ENCODE assay signal across 25 cellular contexts in the genomic region with DNA sequence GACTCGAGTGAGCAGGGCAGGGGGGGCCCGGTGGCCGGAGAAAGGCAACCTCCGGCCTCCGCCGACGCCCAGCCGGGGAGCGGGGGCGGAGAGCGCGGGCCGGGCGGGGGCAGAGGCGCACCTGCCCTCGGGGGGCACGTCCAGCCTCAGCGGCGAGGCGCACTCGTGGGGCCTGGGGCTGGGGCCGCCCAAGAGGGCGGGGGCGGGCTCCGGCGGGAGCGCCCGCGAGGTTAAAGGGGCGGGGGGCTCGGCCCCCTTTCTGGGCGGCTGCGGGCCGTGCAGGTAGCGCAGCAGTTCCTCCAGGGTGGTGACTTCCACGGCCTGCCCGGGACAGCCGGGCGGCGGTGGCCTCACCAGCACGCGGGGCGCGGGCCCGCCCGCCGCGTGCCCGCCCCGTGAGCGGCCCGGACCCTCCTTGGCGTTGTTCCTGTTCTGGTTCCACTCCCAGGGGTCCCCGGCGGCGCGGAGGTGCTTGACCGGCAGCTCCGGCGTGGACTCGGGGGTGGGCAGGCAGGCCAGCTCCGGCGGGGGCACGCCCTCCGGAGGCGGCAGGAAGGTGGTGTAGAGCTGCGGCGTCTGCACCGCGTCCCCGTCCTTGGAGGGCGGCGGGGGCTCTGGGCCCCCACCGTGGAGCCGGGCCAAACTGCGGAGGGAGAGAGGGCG. TPM values are rescaled to one million over a fixed set of nuclear protein-coding genes. Genes with fewer than 3 reads are reported as not detected.
DNase-seq lines count a peak whose midpoint lies in the region; ATAC-seq and TF ChIP-seq lines count a peak whose summit lies in the region.
"Had no signal": no experiment of that assay in that cellular context is flagged by ENCODE, and none has a peak within 500 bp of the region (broad histone marks: within the 10 kb centered on the region; RNA-seq: fewer than 3 reads in every experiment).

No MANE protein-coding gene starts in this region.

- ATAC-seq in right cardiac atrium = peak in 1 of 2 donors; percentile 1
- no peak for ATAC-seq in left cardiac atrium
- peak; percentile 21 for ATAC-seq in omental fat pad (ENCODE audit: low FRiP score)
- no peak for ATAC-seq in GM21526 (IDR thresholded peaks at IDR 0.05; ENCODE audit: low FRiP score, unreplicated experiment)
- ATAC-seq: activated CD8-positive, alpha-beta memory T cell treated with anti-CD3 and anti-CD28 coated beads, Interleukin-2, amount 10 ng/mL, durations not matched to agents 7 days and 5 days had no signal

- H3K4me1 ChIP-seq in right cardiac atrium (ENCODE audit: control insufficient read depth, insufficient read depth, low read length) (no peaks in the 10 kb centered on the region), iPS DF 6.9 (ENCODE audit: control insufficient read depth, insufficient read depth, low read length) (peaks cover 5% of the 10 kb centered on the region)

- no peak for TF ChIP-seq CTCF in omental fat pad (IDR thresholded peaks at IDR 0.05)

- intact Hi-C loops in right cardiac atrium (cut with DNase I) = loop anchor here in 1 of 4 donors (10.0 kb wide), 1 partner anchor 108 kb away; no protein-coding TSS in a partner anchor
- intact Hi-C loops in left cardiac atrium (cut with DNase I) = no loop called here

- H3K36me3 ChIP-seq in iPS DF 6.9 (ENCODE audit: control insufficient read depth, insufficient read depth, low read length) = peaks cover 5% of the 10 kb centered on the region

- H3K27me3 ChIP-seq in right cardiac atrium (ENCODE audit: control insufficient read depth, insufficient read depth) (no peaks in the 10 kb centered on the region), iPS DF 6.9 (ENCODE audit: control insufficient read depth, insufficient read depth, low read length) (no peaks in the 10 kb centered on the region)
- H3K27me3 ChIP-seq: tibial artery had no signal

- no peaks in the 10 kb centered on the region for H3K9me3 ChIP-seq in right cardiac atrium (ENCODE audit: control insufficient read depth, low read length)
- H3K9me3 ChIP-seq in iPS DF 6.9 (ENCODE audit: control insufficient read depth, insufficient read depth, low read length) = no peaks in the 10 kb centered on the region
- H3K9me3 ChIP-seq: mucosa of descending colon, tibial artery had no signal

- H3K4me3 ChIP-seq in right cardiac atrium (ENCODE audit: low read length) (no peak overlapping the region), iPS DF 6.9 (ENCODE audit: low read length) (peak overlapping the region; percentile 51)
- H3K4me3 ChIP-seq: GM23248, mucosa of descending colon had no signal

- WGBS in right cardiac atrium = 75% methylated on average over 77 of the region's 77 CpGs
- WGBS in iPS DF 6.9 (ENCODE audit: insufficient coverage, insufficient read length) = no CpG with 5 or more reads among the region's 77 CpGs

- DNase-seq in right cardiac atrium (peak in 2 of 3 donors; percentile 25 to 72), left cardiac atrium (no peak), iPS DF 6.9 (ENCODE audit: low read depth, low spot score) (no peak), omental fat pad (ENCODE audit: low spot score) (no peak), EL (no peak), DMS114 treated with DMSO at 0.1 percent for 48 hours (lab: John Stamatoyannopoulos, UW; ENCODE audit: unreplicated experiment) (no peak), NCI-H1417 treated with DMSO at 0.1 percent for 48 hours (lab: John Stamatoyannopoulos, UW) (no peak)
- DNase-seq: activated CD4-positive, CD25-positive, alpha-beta regulatory T cell; activated CD8-positive, alpha-beta memory T cell treated with anti-CD3 and anti-CD28 coated beads, Interleukin-2, amount 10 ng/mL, durations not matched to agents 7 days and 5 days; activated effector memory CD4-positive, alpha-beta T cell treated with Interleukin-2 at 50 U/mL for 16 hours; CD4-positive, alpha-beta memory T cell; GM23248; KBM-7; NCI-H1105; NCI-H2227 treated with DMSO at 0.1 percent for 48 hours; SHP77; stimulated activated CD4-positive, alpha-beta T cell treated with anti-CD3 and anti-CD28 coated beads, Interleukin-4, amount 100 ng/mL, for 1 hour; stimulated activated CD8-positive, alpha-beta memory T cell treated with anti-CD3 and anti-CD28 coated beads, Interleukin-4, amount 100 ng/mL, for 48 hours; T-helper 2 cell had no signal

- no peak overlapping the region for H3K27ac ChIP-seq in right cardiac atrium (ENCODE audit: low read length)
- no peak overlapping the region for H3K27ac ChIP-seq in iPS DF 6.9 (ENCODE audit: low read length)
- H3K27ac ChIP-seq: GM23248 had no signal

RNA-seq across cellular contexts. Expression of a gene that starts 13.6 kb away (rescaled TPM):
- total RNA-seq in right cardiac atrium = 10 to 100 TPM; 23.7 to 70.5 (median 53.3) TPM
- 58.3 TPM for polyA plus RNA-seq in right cardiac atrium
- 10 to 100 TPM; 23.6 to 37.0 TPM for total RNA-seq in left cardiac atrium
- total RNA-seq in omental fat pad = 10 to 100 TPM in 1 of 4 donors, 1 to 10 TPM in 3; 2.6 to 25.5 (median 4.1) TPM

RNA-seq across cellular contexts. Expression of a gene that starts 23.6 kb away (rescaled TPM):
- total RNA-seq in right cardiac atrium (1 to 10 TPM; 1.8 to 3.7 (median 2.3) TPM), left cardiac atrium (1 to 10 TPM; 2.1 to 5.3 TPM), omental fat pad (10 to 100 TPM in 3 of 4 donors, 1 to 10 TPM in 1; 7.6 to 16.4 (median 13.0) TPM)
- 2.1 TPM for polyA plus RNA-seq in right cardiac atrium
- total RNA-seq: A673, fibroblast of villous mesenchyme, GM23248, osteoblast had no signal
- polyA plus RNA-seq: GM23248 had no signal

RNA-seq across cellular contexts. Expression of a gene that starts 32.9 kb away (rescaled TPM):
- 10 to 100 TPM in 3 of 4 donors, 1 to 10 TPM in 1; 8.5 to 16.5 (median 15.6) TPM for total RNA-seq in right cardiac atrium
- polyA plus RNA-seq in right cardiac atrium = 9.9 TPM
- 10 to 100 TPM in 1 of 2 donors, 1 to 10 TPM in 1; 9.7 to 10.3 TPM for total RNA-seq in left cardiac atrium
- 10 to 100 TPM in 2 of 4 donors, 1 to 10 TPM in 2; 4.1 to 11.0 (median 9.8) TPM for total RNA-seq in omental fat pad

RNA-seq across cellular contexts. Expression of a gene that starts 33.1 kb away (rescaled TPM):
- total RNA-seq in right cardiac atrium = 10 to 100 TPM; 18.3 to 25.6 (median 21.5) TPM
- polyA plus RNA-seq in right cardiac atrium = 23.7 TPM
- 10 to 100 TPM; 19.4 to 20.9 TPM for total RNA-seq in left cardiac atrium
- 10 to 100 TPM; 12.0 to 24.7 (median 20.7) TPM for total RNA-seq in omental fat pad

RNA-seq across cellular contexts. Expression of a gene that starts 43.0 kb away (rescaled TPM):
- total RNA-seq in right cardiac atrium (not detected), left cardiac atrium (not detected), omental fat pad (1 to 10 TPM in 1 of 4 donors, not detected in 3; 1.9 TPM)
- polyA plus RNA-seq in right cardiac atrium = 0.20 TPM
- total RNA-seq: fibroblast of villous mesenchyme, GM23248 had no signal
- polyA plus RNA-seq: CD4-positive, alpha-beta memory T cell; GM23248 had no signal

Comparison
In these comparisons a context has a peak if more than half of its experiments do, and no peak if none do; other contexts are left out.
1. DNase-seq: peak in right cardiac atrium (2 of 3); none in left cardiac atrium (single experiment), iPS DF 6.9 (single experiment), omental fat pad (single experiment), EL (single experiment), DMS114 treated with DMSO at 0.1 percent for 48 hours (single experiment) and NCI-H1417 treated with DMSO at 0.1 percent for 48 hours (single experiment).